In the genomic region with DNA sequence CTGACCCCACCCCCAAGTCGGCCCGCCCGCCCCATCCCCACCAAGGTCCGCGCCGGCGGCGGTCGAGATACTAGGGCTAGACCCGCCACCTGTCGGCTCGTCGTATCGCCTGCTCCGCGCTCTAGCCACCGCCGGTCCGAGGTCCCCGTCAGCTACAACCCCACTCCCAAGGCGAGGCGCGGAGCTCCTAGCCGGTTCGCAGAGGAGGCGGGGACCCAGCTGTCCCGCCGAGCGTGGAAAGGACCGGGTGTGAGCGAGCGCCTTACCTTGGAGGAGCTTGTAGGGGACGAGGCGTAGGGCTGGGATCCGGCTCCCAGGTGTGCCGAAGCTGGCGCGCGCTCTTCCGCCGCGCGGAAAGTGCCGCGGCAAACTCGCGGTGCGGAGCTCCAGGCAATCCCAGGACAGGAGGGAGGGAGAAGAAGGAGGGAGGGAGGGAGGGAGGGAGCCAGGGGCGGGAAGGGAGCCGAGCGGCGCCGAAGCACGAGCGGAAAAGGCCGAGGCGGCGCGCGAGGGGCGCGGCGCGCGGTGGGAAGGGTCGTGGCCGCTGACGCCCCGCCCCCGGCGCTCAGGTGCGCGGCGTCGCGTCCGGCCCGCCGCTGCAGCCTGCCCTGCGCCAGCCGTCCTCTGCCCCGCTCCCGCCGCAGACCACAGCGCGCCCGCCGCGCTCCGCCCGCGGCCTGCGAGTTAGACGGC, we compare ENCODE assay signal across 3 cellular contexts.
TF ChIP-seq lines count a peak whose summit lies in the region.

A gene with protein sequence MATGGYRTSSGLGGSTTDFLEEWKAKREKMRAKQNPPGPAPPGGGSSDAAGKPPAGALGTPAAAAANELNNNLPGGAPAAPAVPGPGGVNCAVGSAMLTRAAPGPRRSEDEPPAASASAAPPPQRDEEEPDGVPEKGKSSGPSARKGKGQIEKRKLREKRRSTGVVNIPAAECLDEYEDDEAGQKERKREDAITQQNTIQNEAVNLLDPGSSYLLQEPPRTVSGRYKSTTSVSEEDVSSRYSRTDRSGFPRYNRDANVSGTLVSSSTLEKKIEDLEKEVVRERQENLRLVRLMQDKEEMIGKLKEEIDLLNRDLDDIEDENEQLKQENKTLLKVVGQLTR (minus strand): TSS at position 359 of the 693 bp plus-strand sequence. CDS start 720 bp downstream, outside the sequence.

TF ChIP-seq in HEK293T, 16 proteins besides CTCF, POLR2A, EP300 and RAD21 (continued from another document):
- TF ChIP-seq ZNF384 (IDR thresholded peaks at IDR 0.05) (no peak), SUZ12 (IDR thresholded peaks at IDR 0.05) (no peak), HDGF (IDR thresholded peaks at IDR 0.05; ENCODE audit: borderline replicate concordance) (no peak), FOXA1 (IDR thresholded peaks at IDR 0.05) (no peak), CTBP1 (IDR thresholded peaks at IDR 0.05; ENCODE audit: borderline replicate concordance) (peak; percentile 81; the same call in 1 of the 2 replicates), NFRKB (IDR thresholded peaks at IDR 0.05) (no peak), TARDBP (IDR thresholded peaks at IDR 0.05) (no peak), FOXK2 (IDR thresholded peaks at IDR 0.05) (no peak), BHLHE40 (IDR thresholded peaks at IDR 0.05; ENCODE audit: borderline replicate concordance) (no peak), ELF4 (IDR thresholded peaks at IDR 0.05) (peak; percentile 65; the same call in 1 of the 2 replicates), SP1 (IDR thresholded peaks at IDR 0.05) (no peak), FOXM1 (IDR thresholded peaks at IDR 0.05; ENCODE audit: borderline replicate concordance) (no peak), LEF1 (IDR thresholded peaks at IDR 0.05; ENCODE audit: borderline replicate concordance) (no peak), ARNT (IDR thresholded peaks at IDR 0.05) (no peak)
- TF ChIP-seq, protein P1, sequence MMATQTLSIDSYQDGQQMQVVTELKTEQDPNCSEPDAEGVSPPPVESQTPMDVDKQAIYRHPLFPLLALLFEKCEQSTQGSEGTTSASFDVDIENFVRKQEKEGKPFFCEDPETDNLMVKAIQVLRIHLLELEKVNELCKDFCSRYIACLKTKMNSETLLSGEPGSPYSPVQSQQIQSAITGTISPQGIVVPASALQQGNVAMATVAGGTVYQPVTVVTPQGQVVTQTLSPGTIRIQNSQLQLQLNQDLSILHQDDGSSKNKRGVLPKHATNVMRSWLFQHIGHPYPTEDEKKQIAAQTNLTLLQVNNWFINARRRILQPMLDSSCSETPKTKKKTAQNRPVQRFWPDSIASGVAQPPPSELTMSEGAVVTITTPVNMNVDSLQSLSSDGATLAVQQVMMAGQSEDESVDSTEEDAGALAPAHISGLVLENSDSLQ (IDR thresholded peaks at IDR 0.05): no peak

TF ChIP-seq in SK-N-SH treated with all-trans-retinoic acid at 6 μM for 48 hours, 23 proteins besides CTCF, POLR2A, EP300 and RAD21 (continued from another document and continues in another):
- TF ChIP-seq, protein P2, sequence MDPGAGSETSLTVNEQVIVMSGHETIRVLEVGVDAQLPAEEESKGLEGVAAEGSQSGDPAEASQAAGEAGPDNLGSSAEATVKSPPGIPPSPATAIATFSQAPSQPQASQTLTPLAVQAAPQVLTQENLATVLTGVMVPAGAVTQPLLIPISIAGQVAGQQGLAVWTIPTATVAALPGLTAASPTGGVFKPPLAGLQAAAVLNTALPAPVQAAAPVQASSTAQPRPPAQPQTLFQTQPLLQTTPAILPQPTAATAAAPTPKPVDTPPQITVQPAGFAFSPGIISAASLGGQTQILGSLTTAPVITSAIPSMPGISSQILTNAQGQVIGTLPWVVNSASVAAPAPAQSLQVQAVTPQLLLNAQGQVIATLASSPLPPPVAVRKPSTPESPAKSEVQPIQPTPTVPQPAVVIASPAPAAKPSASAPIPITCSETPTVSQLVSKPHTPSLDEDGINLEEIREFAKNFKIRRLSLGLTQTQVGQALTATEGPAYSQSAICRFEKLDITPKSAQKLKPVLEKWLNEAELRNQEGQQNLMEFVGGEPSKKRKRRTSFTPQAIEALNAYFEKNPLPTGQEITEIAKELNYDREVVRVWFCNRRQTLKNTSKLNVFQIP (CRISPR knock-in tag; IDR thresholded peaks at IDR 0.05; ENCODE audit: borderline replicate concordance, low read depth): no peak
- TF ChIP-seq ZFP3 (CRISPR knock-in tag; IDR thresholded peaks at IDR 0.05) (no peak), OSR1 (CRISPR knock-in tag; IDR thresholded peaks at IDR 0.05) (no peak), BACH2 (CRISPR knock-in tag; IDR thresholded peaks at IDR 0.05; ENCODE audit: borderline replicate concordance) (no peak), SNAI2 (CRISPR knock-in tag; IDR thresholded peaks at IDR 0.05) (no peak), PPARA (CRISPR knock-in tag; IDR thresholded peaks at IDR 0.05; ENCODE audit: borderline replicate concordance) (no peak), RARB (CRISPR knock-in tag; IDR thresholded peaks at IDR 0.05) (no peak), CSDC2 (CRISPR knock-in tag; IDR thresholded peaks at IDR 0.05) (no peak), TOX (CRISPR knock-in tag; IDR thresholded peaks at IDR 0.05; ENCODE audit: borderline replicate concordance) (no peak), ZNF8 (CRISPR knock-in tag; IDR thresholded peaks at IDR 0.05) (no peak), ISL1 (CRISPR knock-in tag; IDR thresholded peaks at IDR 0.05) (no peak), ZNF565 (CRISPR knock-in tag; conservative IDR thresholded peaks at IDR 0.05; ENCODE audit: low read depth) (no peak), ZFP30 (CRISPR knock-in tag; IDR thresholded peaks at IDR 0.05) (no peak), ESRRG (CRISPR knock-in tag; IDR thresholded peaks at IDR 0.05) (no peak)
- TF ChIP-seq, protein P3, sequence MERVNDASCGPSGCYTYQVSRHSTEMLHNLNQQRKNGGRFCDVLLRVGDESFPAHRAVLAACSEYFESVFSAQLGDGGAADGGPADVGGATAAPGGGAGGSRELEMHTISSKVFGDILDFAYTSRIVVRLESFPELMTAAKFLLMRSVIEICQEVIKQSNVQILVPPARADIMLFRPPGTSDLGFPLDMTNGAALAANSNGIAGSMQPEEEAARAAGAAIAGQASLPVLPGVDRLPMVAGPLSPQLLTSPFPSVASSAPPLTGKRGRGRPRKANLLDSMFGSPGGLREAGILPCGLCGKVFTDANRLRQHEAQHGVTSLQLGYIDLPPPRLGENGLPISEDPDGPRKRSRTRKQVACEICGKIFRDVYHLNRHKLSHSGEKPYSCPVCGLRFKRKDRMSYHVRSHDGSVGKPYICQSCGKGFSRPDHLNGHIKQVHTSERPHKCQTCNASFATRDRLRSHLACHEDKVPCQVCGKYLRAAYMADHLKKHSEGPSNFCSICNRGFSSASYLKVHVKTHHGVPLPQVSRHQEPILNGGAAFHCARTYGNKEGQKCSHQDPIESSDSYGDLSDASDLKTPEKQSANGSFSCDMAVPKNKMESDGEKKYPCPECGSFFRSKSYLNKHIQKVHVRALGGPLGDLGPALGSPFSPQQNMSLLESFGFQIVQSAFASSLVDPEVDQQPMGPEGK (CRISPR knock-in tag; IDR thresholded peaks at IDR 0.05; ENCODE audit: borderline replicate concordance): no peak
- TF ChIP-seq, protein P4, sequence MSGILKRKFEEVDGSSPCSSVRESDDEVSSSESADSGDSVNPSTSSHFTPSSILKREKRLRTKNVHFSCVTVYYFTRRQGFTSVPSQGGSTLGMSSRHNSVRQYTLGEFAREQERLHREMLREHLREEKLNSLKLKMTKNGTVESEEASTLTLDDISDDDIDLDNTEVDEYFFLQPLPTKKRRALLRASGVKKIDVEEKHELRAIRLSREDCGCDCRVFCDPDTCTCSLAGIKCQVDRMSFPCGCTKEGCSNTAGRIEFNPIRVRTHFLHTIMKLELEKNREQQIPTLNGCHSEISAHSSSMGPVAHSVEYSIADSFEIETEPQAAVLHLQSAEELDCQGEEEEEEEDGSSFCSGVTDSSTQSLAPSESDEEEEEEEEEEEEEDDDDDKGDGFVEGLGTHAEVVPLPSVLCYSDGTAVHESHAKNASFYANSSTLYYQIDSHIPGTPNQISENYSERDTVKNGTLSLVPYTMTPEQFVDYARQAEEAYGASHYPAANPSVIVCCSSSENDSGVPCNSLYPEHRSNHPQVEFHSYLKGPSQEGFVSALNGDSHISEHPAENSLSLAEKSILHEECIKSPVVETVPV (CRISPR knock-in tag; IDR thresholded peaks at IDR 0.05): no peak

TF ChIP-seq in HepG2, 621 proteins besides CTCF, POLR2A, EP300 and RAD21 (continues in another document):
- TF ChIP-seq, protein P5, sequence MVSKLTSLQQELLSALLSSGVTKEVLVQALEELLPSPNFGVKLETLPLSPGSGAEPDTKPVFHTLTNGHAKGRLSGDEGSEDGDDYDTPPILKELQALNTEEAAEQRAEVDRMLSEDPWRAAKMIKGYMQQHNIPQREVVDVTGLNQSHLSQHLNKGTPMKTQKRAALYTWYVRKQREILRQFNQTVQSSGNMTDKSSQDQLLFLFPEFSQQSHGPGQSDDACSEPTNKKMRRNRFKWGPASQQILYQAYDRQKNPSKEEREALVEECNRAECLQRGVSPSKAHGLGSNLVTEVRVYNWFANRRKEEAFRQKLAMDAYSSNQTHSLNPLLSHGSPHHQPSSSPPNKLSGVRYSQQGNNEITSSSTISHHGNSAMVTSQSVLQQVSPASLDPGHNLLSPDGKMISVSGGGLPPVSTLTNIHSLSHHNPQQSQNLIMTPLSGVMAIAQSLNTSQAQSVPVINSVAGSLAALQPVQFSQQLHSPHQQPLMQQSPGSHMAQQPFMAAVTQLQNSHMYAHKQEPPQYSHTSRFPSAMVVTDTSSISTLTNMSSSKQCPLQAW (CRISPR knock-in tag; IDR thresholded peaks at IDR 0.05): peak; percentile 57
- TF ChIP-seq ZNF781 (CRISPR knock-in tag; IDR thresholded peaks at IDR 0.05; ENCODE audit: borderline replicate concordance, not compliant biosample characterization) (peak; percentile 19), KDM5A (IDR thresholded peaks at IDR 0.05; ENCODE audit: borderline replicate concordance, low read length) (no peak), POGZ (CRISPR knock-in tag; IDR thresholded peaks at IDR 0.05) (peak; percentile 31; the same call in 1 of the 2 replicates), GPN1 (CRISPR knock-in tag; IDR thresholded peaks at IDR 0.05; ENCODE audit: borderline replicate concordance) (no peak), FOXK2 (IDR thresholded peaks at IDR 0.05) (no peak), ZNF558 (CRISPR knock-in tag; IDR thresholded peaks at IDR 0.05; ENCODE audit: borderline replicate concordance) (no peak), HMGA1 (CRISPR knock-in tag; conservative IDR thresholded peaks at IDR 0.05) (no peak), MATR3 (CRISPR knock-in tag; IDR thresholded peaks at IDR 0.05) (no peak), SP5 (CRISPR knock-in tag; IDR thresholded peaks at IDR 0.05; ENCODE audit: borderline replicate concordance, low read depth) (peak; percentile 44; the same call in 1 of the 2 replicates), HOXA7 (CRISPR knock-in tag; IDR thresholded peaks at IDR 0.05) (no peak), NFIC (IDR thresholded peaks at IDR 0.05; ENCODE audit: low read length) (no peak)
- TF ChIP-seq, protein P6, sequence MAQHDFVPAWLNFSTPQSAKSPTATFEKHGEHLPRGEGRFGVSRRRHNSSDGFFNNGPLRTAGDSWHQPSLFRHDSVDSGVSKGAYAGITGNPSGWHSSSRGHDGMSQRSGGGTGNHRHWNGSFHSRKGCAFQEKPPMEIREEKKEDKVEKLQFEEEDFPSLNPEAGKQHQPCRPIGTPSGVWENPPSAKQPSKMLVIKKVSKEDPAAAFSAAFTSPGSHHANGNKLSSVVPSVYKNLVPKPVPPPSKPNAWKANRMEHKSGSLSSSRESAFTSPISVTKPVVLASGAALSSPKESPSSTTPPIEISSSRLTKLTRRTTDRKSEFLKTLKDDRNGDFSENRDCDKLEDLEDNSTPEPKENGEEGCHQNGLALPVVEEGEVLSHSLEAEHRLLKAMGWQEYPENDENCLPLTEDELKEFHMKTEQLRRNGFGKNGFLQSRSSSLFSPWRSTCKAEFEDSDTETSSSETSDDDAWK (CRISPR knock-in tag; IDR thresholded peaks at IDR 0.05): no peak
- TF ChIP-seq, protein P7, sequence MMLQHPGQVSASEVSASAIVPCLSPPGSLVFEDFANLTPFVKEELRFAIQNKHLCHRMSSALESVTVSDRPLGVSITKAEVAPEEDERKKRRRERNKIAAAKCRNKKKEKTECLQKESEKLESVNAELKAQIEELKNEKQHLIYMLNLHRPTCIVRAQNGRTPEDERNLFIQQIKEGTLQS (CRISPR knock-in tag; IDR thresholded peaks at IDR 0.05): no peak; the same call in 1 of the 2 replicates
- TF ChIP-seq, protein P8, sequence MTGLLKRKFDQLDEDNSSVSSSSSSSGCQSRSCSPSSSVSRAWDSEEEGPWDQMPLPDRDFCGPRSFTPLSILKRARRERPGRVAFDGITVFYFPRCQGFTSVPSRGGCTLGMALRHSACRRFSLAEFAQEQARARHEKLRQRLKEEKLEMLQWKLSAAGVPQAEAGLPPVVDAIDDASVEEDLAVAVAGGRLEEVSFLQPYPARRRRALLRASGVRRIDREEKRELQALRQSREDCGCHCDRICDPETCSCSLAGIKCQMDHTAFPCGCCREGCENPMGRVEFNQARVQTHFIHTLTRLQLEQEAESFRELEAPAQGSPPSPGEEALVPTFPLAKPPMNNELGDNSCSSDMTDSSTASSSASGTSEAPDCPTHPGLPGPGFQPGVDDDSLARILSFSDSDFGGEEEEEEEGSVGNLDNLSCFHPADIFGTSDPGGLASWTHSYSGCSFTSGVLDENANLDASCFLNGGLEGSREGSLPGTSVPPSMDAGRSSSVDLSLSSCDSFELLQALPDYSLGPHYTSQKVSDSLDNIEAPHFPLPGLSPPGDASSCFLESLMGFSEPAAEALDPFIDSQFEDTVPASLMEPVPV (CRISPR knock-in tag; IDR thresholded peaks at IDR 0.05): 0 out of 2 replicates have a peak, but pooled peaks have one; percentile 31
- TF ChIP-seq, protein P9, sequence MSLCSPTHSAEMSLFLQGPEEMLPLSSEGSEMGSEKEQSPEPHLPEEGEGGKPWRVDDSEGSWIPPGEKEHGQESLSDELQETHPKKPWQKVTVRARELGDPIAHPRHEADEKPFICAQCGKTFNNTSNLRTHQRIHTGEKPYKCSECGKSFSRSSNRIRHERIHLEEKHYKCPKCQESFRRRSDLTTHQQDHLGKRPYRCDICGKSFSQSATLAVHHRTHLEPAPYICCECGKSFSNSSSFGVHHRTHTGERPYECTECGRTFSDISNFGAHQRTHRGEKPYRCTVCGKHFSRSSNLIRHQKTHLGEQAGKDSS (CRISPR knock-in tag; IDR thresholded peaks at IDR 0.05; ENCODE audit: borderline replicate concordance, low read depth): no peak; the same call in 1 of the 2 replicates
- TF ChIP-seq, protein P10, sequence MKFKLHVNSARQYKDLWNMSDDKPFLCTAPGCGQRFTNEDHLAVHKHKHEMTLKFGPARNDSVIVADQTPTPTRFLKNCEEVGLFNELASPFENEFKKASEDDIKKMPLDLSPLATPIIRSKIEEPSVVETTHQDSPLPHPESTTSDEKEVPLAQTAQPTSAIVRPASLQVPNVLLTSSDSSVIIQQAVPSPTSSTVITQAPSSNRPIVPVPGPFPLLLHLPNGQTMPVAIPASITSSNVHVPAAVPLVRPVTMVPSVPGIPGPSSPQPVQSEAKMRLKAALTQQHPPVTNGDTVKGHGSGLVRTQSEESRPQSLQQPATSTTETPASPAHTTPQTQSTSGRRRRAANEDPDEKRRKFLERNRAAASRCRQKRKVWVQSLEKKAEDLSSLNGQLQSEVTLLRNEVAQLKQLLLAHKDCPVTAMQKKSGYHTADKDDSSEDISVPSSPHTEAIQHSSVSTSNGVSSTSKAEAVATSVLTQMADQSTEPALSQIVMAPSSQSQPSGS (CRISPR knock-in tag; IDR thresholded peaks at IDR 0.05): no peak
- TF ChIP-seq, protein P11, sequence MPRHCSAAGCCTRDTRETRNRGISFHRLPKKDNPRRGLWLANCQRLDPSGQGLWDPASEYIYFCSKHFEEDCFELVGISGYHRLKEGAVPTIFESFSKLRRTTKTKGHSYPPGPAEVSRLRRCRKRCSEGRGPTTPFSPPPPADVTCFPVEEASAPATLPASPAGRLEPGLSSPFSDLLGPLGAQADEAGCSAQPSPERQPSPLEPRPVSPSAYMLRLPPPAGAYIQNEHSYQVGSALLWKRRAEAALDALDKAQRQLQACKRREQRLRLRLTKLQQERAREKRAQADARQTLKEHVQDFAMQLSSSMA (CRISPR knock-in tag; IDR thresholded peaks at IDR 0.05): peak; percentile 78; the same call in 1 of the 2 replicates
- TF ChIP-seq, protein P12, sequence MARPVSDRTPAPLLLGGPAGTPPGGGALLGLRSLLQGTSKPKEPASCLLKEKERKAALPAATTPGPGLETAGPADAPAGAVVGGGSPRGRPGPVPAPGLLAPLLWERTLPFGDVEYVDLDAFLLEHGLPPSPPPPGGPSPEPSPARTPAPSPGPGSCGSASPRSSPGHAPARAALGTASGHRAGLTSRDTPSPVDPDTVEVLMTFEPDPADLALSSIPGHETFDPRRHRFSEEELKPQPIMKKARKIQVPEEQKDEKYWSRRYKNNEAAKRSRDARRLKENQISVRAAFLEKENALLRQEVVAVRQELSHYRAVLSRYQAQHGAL (CRISPR knock-in tag; IDR thresholded peaks at IDR 0.05; ENCODE audit: not compliant biosample characterization): no peak
